33 cellular contexts compared by ENCODE assay signal in genomic region chrX:36348509-36348908, GRCh38.
"Had no signal": no experiment of that assay in that cellular context is flagged by ENCODE, and none has a peak within 500 bp of the region (broad histone marks: within the 10 kb centered on the region; RNA-seq: fewer than 3 reads in every experiment).

No MANE protein-coding gene starts in this region.

- H3K4me1 ChIP-seq: adrenal gland, ascending aorta, body of pancreas, breast epithelium had no signal

- ATAC-seq: activated naive CD4-positive, alpha-beta T cell treated with anti-CD3 and anti-CD28 coated beads, Interleukin-2, amount 50 U/mL, for 72 hours; activated naive CD8-positive, alpha-beta T cell treated with anti-CD3 and anti-CD28 coated beads, Interleukin-2, amount 50 U/mL, for 24 hours; activated T-cell treated with anti-CD3 and anti-CD28 coated beads, Interleukin-2, amount 50 U/mL, for 4 hours; activated T-cell treated with anti-CD3 and anti-CD28 coated beads, Interleukin-2, amount 50 U/mL, for 72 hours; activated T-helper 17 cell treated with anti-CD3 and anti-CD28 coated beads, Interleukin-2, amount 50 U/mL, for 72 hours; body of pancreas had no signal

- H3K27ac ChIP-seq: adrenal gland, ascending aorta, body of pancreas, brain microvascular endothelial cell, breast epithelium, cardiac muscle cell had no signal

- FAIRE-seq: bronchial epithelial cell had no signal

- H3K27me3 ChIP-seq: adrenal gland, ascending aorta, body of pancreas, brain microvascular endothelial cell, breast epithelium, cardiac muscle cell had no signal

- H3K4me3 ChIP-seq: adrenal gland, ascending aorta, body of pancreas, breast epithelium, cardiac muscle cell had no signal

- H3K36me3 ChIP-seq: adrenal gland, ascending aorta, brain microvascular endothelial cell, breast epithelium, cardiac muscle cell had no signal

- H3K9me3 ChIP-seq: adrenal gland, ascending aorta, body of pancreas, breast epithelium had no signal

- DNase-seq: activated effector memory CD4-positive, alpha-beta T cell treated with anti-CD3 and anti-CD28 coated beads, Interleukin-2, amount 50 U/mL, for 16 hours; activated effector memory CD4-positive, alpha-beta T cell treated with Interleukin-2 at 50 U/mL for 16 hours; activated gamma-delta T cell; activated gamma-delta T cell treated with Interleukin-2 at 50 U/mL for 16 hours; activated naive CD4-positive, alpha-beta T cell; activated naive CD4-positive, alpha-beta T cell treated with anti-CD3 and anti-CD28 coated beads for 36 hours; activated naive CD4-positive, alpha-beta T cell treated with anti-CD3 and anti-CD28 coated beads, Interleukin-2, amount 10 ng/mL, durations not matched to agents 7 days and 5 days; activated naive CD4-positive, alpha-beta T cell treated with anti-CD3 and anti-CD28 coated beads, Interleukin-2, amount 50 U/mL, for 16 hours; activated naive CD4-positive, alpha-beta T cell treated with Interleukin-2 at 50 U/mL for 16 hours; activated naive CD8-positive, alpha-beta T cell treated with anti-CD3 and anti-CD28 coated beads for 36 hours; activated naive CD8-positive, alpha-beta T cell treated with anti-CD3 and anti-CD28 coated beads, Interleukin-2, amount 10 ng/mL, durations not matched to agents 7 days and 5 days; activated naive CD8-positive, alpha-beta T cell treated with anti-CD3 and anti-CD28 coated beads, Interleukin-2, amount 50 U/mL, for 24 hours; activated T-cell treated with anti-CD3 and anti-CD28 coated beads, Interleukin-2, amount 50 U/mL, for 1 hour; activated T-cell treated with anti-CD3 and anti-CD28 coated beads, Interleukin-2, amount 50 U/mL, for 24 hours; activated T-cell treated with anti-CD3 and anti-CD28 coated beads, Interleukin-2, amount 50 U/mL, for 4 hours; activated T-cell treated with anti-CD3 and anti-CD28 coated beads, Interleukin-2, amount 50 U/mL, for 48 hours; activated T-cell treated with anti-CD3 and anti-CD28 coated beads, Interleukin-2, amount 50 U/mL, for 72 hours; adrenal gland; amniotic stem cell; amygdala; anterior cingulate cortex; aorta; body of pancreas; brain microvascular endothelial cell; caudate nucleus; central memory CD4-positive, alpha-beta T cell; cerebellar nuclear complex had no signal
